Comparison of ENCODE assay signal across 15 cellular contexts in genomic region chr5:168916266-168916665, GRCh38.
DNase-seq lines count a peak whose midpoint lies in the region; ATAC-seq and TF ChIP-seq lines count a peak whose summit lies in the region.
"Had no signal": no experiment of that assay in that cellular context is flagged by ENCODE, and none has a peak within 500 bp of the region (broad histone marks: within the 10 kb centered on the region; RNA-seq: fewer than 3 reads in every experiment).

No MANE protein-coding gene starts in this region.

- H3K36me3 Mint-ChIP-seq in neural progenitor cell: no peaks in the 10 kb centered on the region

- no peaks in the 10 kb centered on the region for H3K36me3 ChIP-seq in mucosa of descending colon (ENCODE audit: low read depth)
- H3K36me3 ChIP-seq in tibial nerve: no peaks in the 10 kb centered on the region
- no peaks in the 10 kb centered on the region for H3K36me3 ChIP-seq in neural progenitor cell

- TF ChIP-seq POLR2A in tibial nerve (IDR thresholded peaks at IDR 0.05): no peak

- WGBS in tibial nerve, 2 donors: 34 to 45% methylated on average over 5 of the region's 5 CpGs

- H3K4me3 ChIP-seq in fibroblast of villous mesenchyme (ENCODE audit: low read depth, low read length) (no peak overlapping the region), mucosa of descending colon (no peak overlapping the region), tibial nerve (no peak overlapping the region), neural progenitor cell (no peak overlapping the region)

- H3K4me2 ChIP-seq in neural progenitor cell: no peak overlapping the region

- H3K9me3 Mint-ChIP-seq in neural progenitor cell: no peaks in the 10 kb centered on the region
- H3K9me3 Mint-ChIP-seq: HFFc6 had no signal

- no peak overlapping the region for H3K4me3 Mint-ChIP-seq in neural progenitor cell
- H3K4me3 Mint-ChIP-seq: HFFc6 had no signal

- H2AFZ ChIP-seq in neural progenitor cell (replicated peaks): no peak overlapping the region

- no peaks in the 10 kb centered on the region for H3K27me3 ChIP-seq in tibial nerve
- peaks cover 51% of the 10 kb centered on the region for H3K27me3 ChIP-seq in neural progenitor cell

- DNase-seq in NCI-H82 treated with DMSO at 0.1 percent for 48 hours (lab: John Stamatoyannopoulos, UW; ENCODE audit: unreplicated experiment) (peak; percentile 25), fibroblast of villous mesenchyme (ENCODE audit: low read depth) (peak; percentile 48), mucosa of descending colon (peak; percentile 39 to 63 (median 45)), tibial nerve (ENCODE audit: low spot score in 2 of 2) (peak; percentile 18 to 41), middle frontal gyrus (ENCODE audit: extremely low spot score, low spot score) (no peak), NCI-H446 treated with DMSO at 0.1 percent for 48 hours (lab: John Stamatoyannopoulos, UW) (no peak), neural progenitor cell (ENCODE audit: low spot score) (no peak)
- no peak for DNase-seq in stimulated activated naive CD4-positive, alpha-beta T cell treated with Interleukin-2 at 50 U/mL for 16 hours (lab: John Stamatoyannopoulos, UW)
- DNase-seq: activated CD4-positive, alpha-beta T cell treated with anti-CD3 and anti-CD28 coated beads, Interleukin-2, amount 50 U/mL, for 4 hours; activated effector memory CD4-positive, alpha-beta T cell treated with Interleukin-2 at 50 U/mL for 16 hours; COR-L47; erythroblast; HFFc6; NCI-H1930; occipital lobe had no signal

- H3K27me3 Mint-ChIP-seq in neural progenitor cell (ENCODE audit: insufficient read depth, low read depth): peaks cover 5% of the 10 kb centered on the region

- peak overlapping the region in 2 of 4 donors; percentile 18 to 59 for H3K27ac ChIP-seq in tibial nerve
- H3K27ac ChIP-seq in neural progenitor cell: no peak overlapping the region

- no peak overlapping the region for H3K9ac ChIP-seq in neural progenitor cell

- TF ChIP-seq CTCF in fibroblast of villous mesenchyme (IDR thresholded peaks at IDR 0.05; ENCODE audit: insufficient read depth, low read depth, low read length) (no peak), mucosa of descending colon (IDR thresholded peaks at IDR 0.05) (no peak), tibial nerve (IDR thresholded peaks at IDR 0.05) (no peak), neural progenitor cell (IDR thresholded peaks at IDR 0.05) (no peak)

- ATAC-seq in mucosa of descending colon: peak; percentile 42

- H3F3A ChIP-seq in neural progenitor cell (ENCODE audit: low read depth): no peaks in the 10 kb centered on the region

- intact Hi-C loops in mucosa of descending colon (cut with DNase I, micrococcal nuclease): no loop called here

- peaks cover 20% of the 10 kb centered on the region for H3K4me1 Mint-ChIP-seq in neural progenitor cell

- no peak for TF ChIP-seq EP300 in tibial nerve (IDR thresholded peaks at IDR 0.05)

- H3K79me2 ChIP-seq in neural progenitor cell (ENCODE audit: low read depth): no peaks in the 10 kb centered on the region

- H3K4me1 ChIP-seq in mucosa of descending colon (ENCODE audit: low read depth): no peaks in the 10 kb centered on the region
- peaks cover 0 to 18% (median 4%) of the 10 kb centered on the region in 4 donors for H3K4me1 ChIP-seq in tibial nerve
- H3K4me1 ChIP-seq in neural progenitor cell: no peaks in the 10 kb centered on the region

- H4K20me1 ChIP-seq in neural progenitor cell (ENCODE audit: low read depth): no peaks in the 10 kb centered on the region

- H3K9me3 ChIP-seq in mucosa of descending colon (no peaks in the 10 kb centered on the region), tibial nerve (no peaks in the 10 kb centered on the region), neural progenitor cell (ENCODE audit: low read depth) (no peaks in the 10 kb centered on the region)

- H3K27ac Mint-ChIP-seq in neural progenitor cell: no peak overlapping the region
- H3K27ac Mint-ChIP-seq: HFFc6 had no signal

Comparison
In these comparisons a context has a peak if more than half of its experiments do, and no peak if none do; other contexts are left out.
1. DNase-seq: peak in NCI-H82 treated with DMSO at 0.1 percent for 48 hours (single experiment), fibroblast of villous mesenchyme (single experiment), mucosa of descending colon (3 of 3) and tibial nerve (2 of 2); none in stimulated activated naive CD4-positive, alpha-beta T cell treated with Interleukin-2 at 50 U/mL for 16 hours (single experiment), middle frontal gyrus (single experiment), NCI-H446 treated with DMSO at 0.1 percent for 48 hours (single experiment) and neural progenitor cell (single experiment).